ENCODE assay signal across 25 cellular contexts in genomic region chr2:5562865-5563264, GRCh38.
"Had no signal": no experiment of that assay in that cellular context is flagged by ENCODE, and none has a peak within 500 bp of the region (broad histone marks: within the 10 kb centered on the region; RNA-seq: fewer than 3 reads in every experiment).

No MANE protein-coding gene starts in this region.

- H3K27me3 ChIP-seq: ascending aorta, body of pancreas, cardiac muscle cell had no signal

- DNase-seq: activated B cell treated with CpG ODN at 0.5 μM for 24 hours; activated CD4-positive, alpha-beta T cell treated with anti-CD3 and anti-CD28 coated beads for 1 hour; activated CD4-positive, alpha-beta T cell treated with anti-CD3 and anti-CD28 coated beads, Interleukin-2, amount 10 ng/mL, durations not matched to agents 24 days and 14 days; activated CD4-positive, alpha-beta T cell treated with anti-CD3 and anti-CD28 coated beads, Interleukin-2, amount 50 U/mL, for 48 hours; activated effector memory CD4-positive, alpha-beta T cell treated with anti-CD3 and anti-CD28 coated beads, Interleukin-2, amount 50 U/mL, for 16 hours; activated naive CD4-positive, alpha-beta T cell treated with Interleukin-2 at 50 U/mL for 16 hours; activated naive CD8-positive, alpha-beta T cell treated with anti-CD3 and anti-CD28 coated beads, Interleukin-2, amount 50 U/mL, for 24 hours; activated T-cell treated with anti-CD3 and anti-CD28 coated beads, Interleukin-2, amount 50 U/mL, for 4 hours; amniotic stem cell; body of pancreas; Karpas-422; MM.1S; NCI-H1105 treated with DMSO at 0.1 percent for 48 hours; NCI-H1436 treated with DMSO at 0.1 percent for 48 hours; NCI-H1930; NCI-H345; NCI-H510A; NCI-H82; SIG-M5; T-helper 2 cell; T1000 had no signal

- H3K27ac ChIP-seq: ascending aorta, body of pancreas, cardiac muscle cell had no signal

- H3K27me3 Mint-ChIP-seq: activated B cell treated with CpG ODN at 0.5 μM for 24 hours; activated CD4-positive, alpha-beta T cell treated with anti-CD3 and anti-CD28 coated beads, Interleukin-2, amount 10 ng/mL, durations not matched to agents 24 days and 14 days; activated naive CD8-positive, alpha-beta T cell treated with anti-CD3 and anti-CD28 coated beads, Interleukin-2, amount 50 U/mL, for 24 hours had no signal

- H3K4me3 Mint-ChIP-seq: activated B cell treated with CpG ODN at 0.5 μM for 24 hours; activated CD4-positive, alpha-beta T cell treated with anti-CD3 and anti-CD28 coated beads, Interleukin-2, amount 10 ng/mL, durations not matched to agents 24 days and 14 days; activated naive CD8-positive, alpha-beta T cell treated with anti-CD3 and anti-CD28 coated beads, Interleukin-2, amount 50 U/mL, for 24 hours; activated T-cell treated with anti-CD3 and anti-CD28 coated beads, Interleukin-2, amount 50 U/mL, for 4 hours had no signal

- H3K9me3 ChIP-seq: ascending aorta, body of pancreas had no signal

- H3K36me3 ChIP-seq: ascending aorta, cardiac muscle cell had no signal

- H3K27ac Mint-ChIP-seq: activated B cell treated with CpG ODN at 0.5 μM for 24 hours; activated CD4-positive, alpha-beta T cell treated with anti-CD3 and anti-CD28 coated beads, Interleukin-2, amount 10 ng/mL, durations not matched to agents 24 days and 14 days; activated naive CD4-positive, alpha-beta T cell treated with anti-CD3 and anti-CD28 coated beads, Interleukin-2, amount 50 U/mL, for 72 hours; activated naive CD8-positive, alpha-beta T cell treated with anti-CD3 and anti-CD28 coated beads, Interleukin-2, amount 50 U/mL, for 24 hours had no signal

- ATAC-seq: activated naive CD4-positive, alpha-beta T cell treated with anti-CD3 and anti-CD28 coated beads, Interleukin-2, amount 50 U/mL, for 72 hours; activated naive CD8-positive, alpha-beta T cell treated with anti-CD3 and anti-CD28 coated beads, Interleukin-2, amount 50 U/mL, for 24 hours; activated T-cell treated with anti-CD3 and anti-CD28 coated beads, Interleukin-2, amount 50 U/mL, for 4 hours; body of pancreas had no signal

- H3K4me1 Mint-ChIP-seq: activated B cell treated with CpG ODN at 0.5 μM for 24 hours; activated CD4-positive, alpha-beta T cell treated with anti-CD3 and anti-CD28 coated beads, Interleukin-2, amount 10 ng/mL, durations not matched to agents 24 days and 14 days; activated naive CD8-positive, alpha-beta T cell treated with anti-CD3 and anti-CD28 coated beads, Interleukin-2, amount 50 U/mL, for 24 hours had no signal

- FAIRE-seq: TTC549 had no signal

- H3K9me3 Mint-ChIP-seq: activated T-cell treated with anti-CD3 and anti-CD28 coated beads, Interleukin-2, amount 50 U/mL, for 4 hours had no signal

- H3K4me1 ChIP-seq: ascending aorta, body of pancreas had no signal

- H3K36me3 Mint-ChIP-seq: activated naive CD4-positive, alpha-beta T cell treated with anti-CD3 and anti-CD28 coated beads, Interleukin-2, amount 50 U/mL, for 72 hours had no signal

- H3K4me3 ChIP-seq: ascending aorta, body of pancreas, cardiac muscle cell had no signal
